23 cellular contexts compared by ENCODE assay signal in the genomic region with DNA sequence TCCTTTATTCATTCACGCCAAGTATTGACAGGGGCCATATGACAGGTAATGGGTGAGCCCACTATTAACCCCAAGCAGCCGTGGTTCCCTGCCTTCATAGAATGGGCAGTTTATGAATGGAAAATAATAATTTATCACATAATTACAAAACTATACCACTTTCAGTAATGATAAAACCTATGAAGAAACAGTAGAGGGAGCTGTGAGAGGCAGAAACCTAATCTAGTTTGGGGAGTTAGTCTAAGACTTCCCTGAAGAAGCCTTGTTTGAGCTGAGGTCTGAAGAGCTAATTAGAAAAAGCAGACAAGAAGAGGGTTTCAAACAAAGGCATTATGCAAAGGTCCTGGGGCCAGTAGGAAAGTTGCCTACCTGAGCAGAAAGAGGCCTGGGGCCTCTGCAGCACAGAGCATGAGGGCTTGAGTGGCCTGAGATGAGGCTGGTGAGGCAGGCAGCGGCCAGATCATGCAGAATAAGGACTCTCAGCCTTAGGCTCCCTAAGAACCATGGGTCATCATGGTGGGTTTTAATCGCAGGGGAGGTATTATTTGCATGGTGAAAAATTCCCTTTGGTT.
DNase-seq lines count a peak whose midpoint lies in the region; ATAC-seq and TF ChIP-seq lines count a peak whose summit lies in the region.
"Had no signal": no experiment of that assay in that cellular context is flagged by ENCODE, and none has a peak within 500 bp of the region (broad histone marks: within the 10 kb centered on the region; RNA-seq: fewer than 3 reads in every experiment).

No MANE protein-coding gene starts in this region.

- DNase-seq in Calu3, result no peak
- no peak for DNase-seq in fibroblast of villous mesenchyme (ENCODE audit: low read depth)
- no peak for DNase-seq in stimulated activated naive CD4-positive, alpha-beta T cell (lab: John Stamatoyannopoulos, UW)
- no peak for DNase-seq in DMS79 (lab: John Stamatoyannopoulos, UW)
- no peak for DNase-seq in HT-29 (ENCODE audit: low spot score)
- DNase-seq: activated CD4-positive, alpha-beta T cell treated with anti-CD3 and anti-CD28 coated beads, Interleukin-2, amount 50 U/mL, for 48 hours; activated gamma-delta T cell; CD4-positive, CD25-positive, alpha-beta regulatory T cell; DMS 273 treated with DMSO at 0.1 percent for 48 hours; left colon; mesenchymal stem cell; naive B cell; NCI-H1436 treated with DMSO at 0.1 percent for 48 hours; NCI-H526; ovary; PC-9; thyroid gland had no signal

- H3K4me3 ChIP-seq in KMS-11 (IDR thresholded peaks at IDR 0.05; ENCODE audit: insufficient read depth, low read depth, low read length) (no peak overlapping the region), SU-DHL-6 (ENCODE audit: insufficient read depth, low read length, poor library complexity, severe bottlenecking) (no peak overlapping the region), fibroblast of villous mesenchyme (ENCODE audit: low read depth, low read length) (no peak overlapping the region)
- H3K4me3 ChIP-seq: cardiac muscle cell, ovary, PC-9, thyroid gland had no signal

- H3K79me2 ChIP-seq in KMS-11 (ENCODE audit: insufficient read depth, low read depth), result no peaks in the 10 kb centered on the region
- no peaks in the 10 kb centered on the region for H3K79me2 ChIP-seq in SU-DHL-6 (ENCODE audit: insufficient read depth, low read length)

- H3K27me3 ChIP-seq in KMS-11 (ENCODE audit: insufficient read depth, low read depth), result no peaks in the 10 kb centered on the region
- H3K27me3 ChIP-seq in SU-DHL-6 (ENCODE audit: low read length), result no peaks in the 10 kb centered on the region
- H3K27me3 ChIP-seq: cardiac muscle cell, ovary, thyroid gland had no signal

- no peak overlapping the region for H3K4me3 Mint-ChIP-seq in Calu3 (ENCODE audit: low read depth, unreplicated experiment)
- H3K4me3 Mint-ChIP-seq: CD4-positive, CD25-positive, alpha-beta regulatory T cell; naive B cell; stimulated activated effector memory CD8-positive, alpha-beta T cell treated with anti-CD3 and anti-CD28 coated beads, Interleukin-12 subunit alpha, Interleukin-12 subunit beta, amount 100 ng/mL, for 72 hours had no signal

- no TSS peak for BruUV-seq in Calu3 (replicated peaks; lab: Mats Ljungman, UMichigan)

- H4K20me1 ChIP-seq in KMS-11 (ENCODE audit: insufficient read depth) (no peaks in the 10 kb centered on the region), SU-DHL-6 (ENCODE audit: low read depth, low read length) (no peaks in the 10 kb centered on the region)

- H3K9me3 Mint-ChIP-seq in Calu3 (ENCODE audit: low read depth, unreplicated experiment), result no peaks in the 10 kb centered on the region
- H3K9me3 Mint-ChIP-seq: stimulated activated effector memory CD8-positive, alpha-beta T cell treated with anti-CD3 and anti-CD28 coated beads, Interleukin-12 subunit alpha, Interleukin-12 subunit beta, amount 100 ng/mL, for 72 hours had no signal

- H3K27ac ChIP-seq in KMS-11 (no peak overlapping the region), SU-DHL-6 (ENCODE audit: low read depth, low read length) (no peak overlapping the region)
- H3K27ac ChIP-seq: cardiac muscle cell, ovary, PC-9, thyroid gland had no signal

- intact Hi-C loops in Calu3 (cut with micrococcal nuclease; ENCODE audit: unreplicated experiment), result no loop called here

- no peaks in the 10 kb centered on the region for H3K36me3 Mint-ChIP-seq in Calu3 (ENCODE audit: insufficient read depth, unreplicated experiment)
- H3K36me3 Mint-ChIP-seq: CD4-positive, CD25-positive, alpha-beta regulatory T cell; naive B cell; stimulated activated effector memory CD8-positive, alpha-beta T cell treated with anti-CD3 and anti-CD28 coated beads, Interleukin-12 subunit alpha, Interleukin-12 subunit beta, amount 100 ng/mL, for 72 hours had no signal

- H3K4me1 ChIP-seq in KMS-11 (ENCODE audit: low read depth, poor library complexity, severe bottlenecking), result no peaks in the 10 kb centered on the region
- H3K4me1 ChIP-seq: thyroid gland had no signal

- no peaks in the 10 kb centered on the region for H3K9me3 ChIP-seq in SU-DHL-6 (ENCODE audit: insufficient read depth, low read length)
- H3K9me3 ChIP-seq: ovary, thyroid gland had no signal

- peaks cover 55% of the 10 kb centered on the region for H3K27me3 Mint-ChIP-seq in Calu3 (ENCODE audit: unreplicated experiment)

- H3K4me1 Mint-ChIP-seq in Calu3 (ENCODE audit: low read depth, unreplicated experiment), result no peaks in the 10 kb centered on the region
- H3K4me1 Mint-ChIP-seq: CD4-positive, CD25-positive, alpha-beta regulatory T cell; naive B cell; stimulated activated effector memory CD8-positive, alpha-beta T cell treated with anti-CD3 and anti-CD28 coated beads, Interleukin-12 subunit alpha, Interleukin-12 subunit beta, amount 100 ng/mL, for 72 hours had no signal

- H3F3A ChIP-seq in SU-DHL-6 (ENCODE audit: insufficient read depth), result no peaks in the 10 kb centered on the region

- H3K36me3 ChIP-seq in KMS-11 (ENCODE audit: insufficient read depth) (no peaks in the 10 kb centered on the region), SU-DHL-6 (ENCODE audit: low read length) (no peaks in the 10 kb centered on the region)
- H3K36me3 ChIP-seq: cardiac muscle cell, ovary, thyroid gland had no signal

- ATAC-seq in GM18873 (IDR thresholded peaks at IDR 0.05; ENCODE audit: low FRiP score, unreplicated experiment), result no peak
- ATAC-seq: left colon; sciatic nerve; stimulated activated effector memory CD8-positive, alpha-beta T cell treated with anti-CD3 and anti-CD28 coated beads, Interleukin-12 subunit alpha, Interleukin-12 subunit beta, amount 100 ng/mL, for 72 hours had no signal

- no peak overlapping the region for H2AFZ ChIP-seq in KMS-11 (ENCODE audit: low read depth)
- no peak overlapping the region for H2AFZ ChIP-seq in SU-DHL-6 (ENCODE audit: low read depth, low read length, severe bottlenecking)
- H2AFZ ChIP-seq: PC-9 had no signal

- no peak overlapping the region for H3K9ac ChIP-seq in KMS-11
- no peak overlapping the region for H3K9ac ChIP-seq in SU-DHL-6 (ENCODE audit: low read length)

- H3K4me2 ChIP-seq in KMS-11 (no peak overlapping the region), SU-DHL-6 (ENCODE audit: low read depth, low read length, poor library complexity, severe bottlenecking) (no peak overlapping the region)
- H3K4me2 ChIP-seq: PC-9 had no signal

- no peak overlapping the region for H3K27ac Mint-ChIP-seq in Calu3 (ENCODE audit: unreplicated experiment)
- H3K27ac Mint-ChIP-seq: CD4-positive, CD25-positive, alpha-beta regulatory T cell; naive B cell; stimulated activated effector memory CD8-positive, alpha-beta T cell treated with anti-CD3 and anti-CD28 coated beads, Interleukin-12 subunit alpha, Interleukin-12 subunit beta, amount 100 ng/mL, for 72 hours had no signal

- CTCF ChIA-PET in Calu3 (lab: Charles Lee), result interaction anchor here (0.7 kb wide), 1 partner anchor 1697 kb away, joined by 4 read pairs; no protein-coding TSS in a partner anchor

- peak; percentile 21 for TF ChIP-seq CTCF in Calu3 (IDR thresholded peaks at IDR 0.05; ENCODE audit: unreplicated experiment)
- TF ChIP-seq CTCF in KMS-11 (conservative IDR thresholded peaks at IDR 0.05; ENCODE audit: low read depth, low read length), result 0 out of 2 replicates have a peak, but pooled peaks have one; percentile 19
- TF ChIP-seq CTCF in SU-DHL-6 (IDR thresholded peaks at IDR 0.05; ENCODE audit: insufficient read depth, low read length, poor library complexity, severe bottlenecking), result peak; percentile 14
- peak; percentile 15 for TF ChIP-seq CTCF in fibroblast of villous mesenchyme (IDR thresholded peaks at IDR 0.05; ENCODE audit: insufficient read depth, low read depth, low read length)

- no peaks in the 10 kb centered on the region for H3K9me2 ChIP-seq in SU-DHL-6 (replicated peaks; ENCODE audit: insufficient read depth, low read length)
